In the genomic region with DNA sequence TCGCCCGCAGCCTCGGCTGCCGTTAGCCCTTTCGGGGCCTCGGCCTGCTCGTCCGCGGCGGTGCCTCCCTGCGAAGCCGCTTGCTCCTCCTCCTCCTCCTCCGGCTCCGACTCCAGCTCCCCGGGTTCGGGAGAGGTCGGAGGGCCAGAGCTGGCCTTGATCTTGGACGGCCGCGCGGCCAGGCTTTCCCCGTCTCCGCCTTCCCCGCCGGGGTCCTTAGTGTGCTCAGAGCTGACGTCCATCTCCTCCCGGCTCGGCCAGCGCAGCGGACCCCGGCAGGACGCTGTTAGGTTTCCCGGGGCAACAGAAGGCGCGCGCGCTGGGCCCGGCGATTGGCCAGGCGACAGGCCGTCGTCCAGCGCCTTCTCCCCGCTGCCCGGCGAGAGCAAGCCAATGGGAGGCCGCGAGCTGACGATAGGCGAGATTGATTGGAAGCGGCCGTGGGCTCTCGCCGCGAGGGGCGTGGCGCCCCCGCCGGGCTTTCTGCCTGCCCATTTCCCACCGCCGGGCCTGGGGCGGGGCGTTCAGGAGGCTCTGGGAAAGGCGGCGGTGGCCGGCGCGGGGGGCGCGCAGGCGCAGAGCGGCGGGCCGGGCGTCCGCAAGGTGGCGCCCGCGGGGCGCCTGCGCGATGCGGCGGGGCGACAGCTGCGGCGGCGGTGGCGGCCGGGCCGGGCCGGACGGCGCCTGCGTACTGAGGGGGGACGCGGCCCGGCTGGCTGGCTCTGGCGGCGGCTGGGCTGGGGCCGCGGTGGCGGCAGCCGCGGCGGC, we compare ENCODE assay signal across 1 cellular context.
A peak's percentile ranks its signal among the peaks of the same experiment; 100 is the strongest.
TF ChIP-seq lines count a peak whose summit lies in the region.

A gene with protein sequence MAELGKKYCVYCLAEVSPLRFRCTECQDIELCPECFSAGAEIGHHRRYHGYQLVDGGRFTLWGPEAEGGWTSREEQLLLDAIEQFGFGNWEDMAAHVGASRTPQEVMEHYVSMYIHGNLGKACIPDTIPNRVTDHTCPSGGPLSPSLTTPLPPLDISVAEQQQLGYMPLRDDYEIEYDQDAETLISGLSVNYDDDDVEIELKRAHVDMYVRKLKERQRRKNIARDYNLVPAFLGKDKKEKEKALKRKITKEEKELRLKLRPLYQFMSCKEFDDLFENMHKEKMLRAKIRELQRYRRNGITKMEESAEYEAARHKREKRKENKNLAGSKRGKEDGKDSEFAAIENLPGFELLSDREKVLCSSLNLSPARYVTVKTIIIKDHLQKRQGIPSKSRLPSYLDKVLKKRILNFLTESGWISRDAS (plus strand): TSS at position 676 of the 768 bp plus-strand sequence. CDS start 208 bp downstream, outside the sequence.

TF ChIP-seq in HepG2, 621 proteins besides CTCF, POLR2A, EP300 and RAD21 (continued from another document and continues in another):
- TF ChIP-seq SNAPC4 (CRISPR knock-in tag; IDR thresholded peaks at IDR 0.05) = no peak
- TF ChIP-seq, protein P1, sequence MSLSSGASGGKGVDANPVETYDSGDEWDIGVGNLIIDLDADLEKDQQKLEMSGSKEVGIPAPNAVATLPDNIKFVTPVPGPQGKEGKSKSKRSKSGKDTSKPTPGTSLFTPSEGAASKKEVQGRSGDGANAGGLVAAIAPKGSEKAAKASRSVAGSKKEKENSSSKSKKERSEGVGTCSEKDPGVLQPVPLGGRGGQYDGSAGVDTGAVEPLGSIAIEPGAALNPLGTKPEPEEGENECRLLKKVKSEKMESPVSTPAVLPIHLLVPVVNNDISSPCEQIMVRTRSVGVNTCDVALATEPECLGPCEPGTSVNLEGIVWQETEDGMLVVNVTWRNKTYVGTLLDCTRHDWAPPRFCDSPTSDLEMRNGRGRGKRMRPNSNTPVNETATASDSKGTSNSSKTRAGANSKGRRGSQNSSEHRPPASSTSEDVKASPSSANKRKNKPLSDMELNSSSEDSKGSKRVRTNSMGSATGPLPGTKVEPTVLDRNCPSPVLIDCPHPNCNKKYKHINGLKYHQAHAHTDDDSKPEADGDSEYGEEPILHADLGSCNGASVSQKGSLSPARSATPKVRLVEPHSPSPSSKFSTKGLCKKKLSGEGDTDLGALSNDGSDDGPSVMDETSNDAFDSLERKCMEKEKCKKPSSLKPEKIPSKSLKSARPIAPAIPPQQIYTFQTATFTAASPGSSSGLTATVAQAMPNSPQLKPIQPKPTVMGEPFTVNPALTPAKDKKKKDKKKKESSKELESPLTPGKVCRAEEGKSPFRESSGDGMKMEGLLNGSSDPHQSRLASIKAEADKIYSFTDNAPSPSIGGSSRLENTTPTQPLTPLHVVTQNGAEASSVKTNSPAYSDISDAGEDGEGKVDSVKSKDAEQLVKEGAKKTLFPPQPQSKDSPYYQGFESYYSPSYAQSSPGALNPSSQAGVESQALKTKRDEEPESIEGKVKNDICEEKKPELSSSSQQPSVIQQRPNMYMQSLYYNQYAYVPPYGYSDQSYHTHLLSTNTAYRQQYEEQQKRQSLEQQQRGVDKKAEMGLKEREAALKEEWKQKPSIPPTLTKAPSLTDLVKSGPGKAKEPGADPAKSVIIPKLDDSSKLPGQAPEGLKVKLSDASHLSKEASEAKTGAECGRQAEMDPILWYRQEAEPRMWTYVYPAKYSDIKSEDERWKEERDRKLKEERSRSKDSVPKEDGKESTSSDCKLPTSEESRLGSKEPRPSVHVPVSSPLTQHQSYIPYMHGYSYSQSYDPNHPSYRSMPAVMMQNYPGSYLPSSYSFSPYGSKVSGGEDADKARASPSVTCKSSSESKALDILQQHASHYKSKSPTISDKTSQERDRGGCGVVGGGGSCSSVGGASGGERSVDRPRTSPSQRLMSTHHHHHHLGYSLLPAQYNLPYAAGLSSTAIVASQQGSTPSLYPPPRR (CRISPR knock-in tag; IDR thresholded peaks at IDR 0.05; ENCODE audit: borderline replicate concordance) = no peak
- TF ChIP-seq DZIP1 (CRISPR knock-in tag; IDR thresholded peaks at IDR 0.05) = no peak
- no peak for TF ChIP-seq MEIS1 (CRISPR knock-in tag; IDR thresholded peaks at IDR 0.05; ENCODE audit: borderline replicate concordance)
- no peak for TF ChIP-seq ZNF652 (CRISPR knock-in tag; IDR thresholded peaks at IDR 0.05; ENCODE audit: borderline replicate concordance, low read depth)
- TF ChIP-seq, protein P2, sequence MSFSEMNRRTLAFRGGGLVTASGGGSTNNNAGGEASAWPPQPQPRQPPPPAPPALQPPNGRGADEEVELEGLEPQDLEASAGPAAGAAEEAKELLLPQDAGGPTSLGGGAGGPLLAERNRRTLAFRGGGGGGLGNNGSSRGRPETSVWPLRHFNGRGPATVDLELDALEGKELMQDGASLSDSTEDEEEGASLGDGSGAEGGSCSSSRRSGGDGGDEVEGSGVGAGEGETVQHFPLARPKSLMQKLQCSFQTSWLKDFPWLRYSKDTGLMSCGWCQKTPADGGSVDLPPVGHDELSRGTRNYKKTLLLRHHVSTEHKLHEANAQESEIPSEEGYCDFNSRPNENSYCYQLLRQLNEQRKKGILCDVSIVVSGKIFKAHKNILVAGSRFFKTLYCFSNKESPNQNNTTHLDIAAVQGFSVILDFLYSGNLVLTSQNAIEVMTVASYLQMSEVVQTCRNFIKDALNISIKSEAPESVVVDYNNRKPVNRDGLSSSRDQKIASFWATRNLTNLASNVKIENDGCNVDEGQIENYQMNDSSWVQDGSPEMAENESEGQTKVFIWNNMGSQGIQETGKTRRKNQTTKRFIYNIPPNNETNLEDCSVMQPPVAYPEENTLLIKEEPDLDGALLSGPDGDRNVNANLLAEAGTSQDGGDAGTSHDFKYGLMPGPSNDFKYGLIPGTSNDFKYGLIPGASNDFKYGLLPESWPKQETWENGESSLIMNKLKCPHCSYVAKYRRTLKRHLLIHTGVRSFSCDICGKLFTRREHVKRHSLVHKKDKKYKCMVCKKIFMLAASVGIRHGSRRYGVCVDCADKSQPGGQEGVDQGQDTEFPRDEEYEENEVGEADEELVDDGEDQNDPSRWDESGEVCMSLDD (CRISPR knock-in tag; IDR thresholded peaks at IDR 0.05; ENCODE audit: borderline replicate concordance) = no peak
- no peak for TF ChIP-seq TBP (CRISPR knock-in tag; IDR thresholded peaks at IDR 0.05)
- no peak for TF ChIP-seq ZNF644 (CRISPR knock-in tag; IDR thresholded peaks at IDR 0.05; ENCODE audit: low read depth)
- TF ChIP-seq NAIF1 (CRISPR knock-in tag; IDR thresholded peaks at IDR 0.05; ENCODE audit: borderline replicate concordance) = no peak
- TF ChIP-seq SOX13 (IDR thresholded peaks at IDR 0.05) = no peak
- TF ChIP-seq SOX13 (CRISPR knock-in tag; conservative IDR thresholded peaks at IDR 0.05 in 1 of 2, IDR thresholded peaks at IDR 0.05 in 1 of 2) = peak in 1 of 2 experiments; percentile 6; a peak in 1 of 4 replicates
- no peak for TF ChIP-seq ZNF296 (CRISPR knock-in tag; conservative IDR thresholded peaks at IDR 0.05)
- no peak for TF ChIP-seq NFIC (IDR thresholded peaks at IDR 0.05; ENCODE audit: low read length)
- TF ChIP-seq SAFB2 (CRISPR knock-in tag; IDR thresholded peaks at IDR 0.05; ENCODE audit: borderline replicate concordance, low read depth) = no peak
- TF ChIP-seq, protein P3, sequence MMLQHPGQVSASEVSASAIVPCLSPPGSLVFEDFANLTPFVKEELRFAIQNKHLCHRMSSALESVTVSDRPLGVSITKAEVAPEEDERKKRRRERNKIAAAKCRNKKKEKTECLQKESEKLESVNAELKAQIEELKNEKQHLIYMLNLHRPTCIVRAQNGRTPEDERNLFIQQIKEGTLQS (CRISPR knock-in tag; IDR thresholded peaks at IDR 0.05) = no peak
- TF ChIP-seq, protein P4, sequence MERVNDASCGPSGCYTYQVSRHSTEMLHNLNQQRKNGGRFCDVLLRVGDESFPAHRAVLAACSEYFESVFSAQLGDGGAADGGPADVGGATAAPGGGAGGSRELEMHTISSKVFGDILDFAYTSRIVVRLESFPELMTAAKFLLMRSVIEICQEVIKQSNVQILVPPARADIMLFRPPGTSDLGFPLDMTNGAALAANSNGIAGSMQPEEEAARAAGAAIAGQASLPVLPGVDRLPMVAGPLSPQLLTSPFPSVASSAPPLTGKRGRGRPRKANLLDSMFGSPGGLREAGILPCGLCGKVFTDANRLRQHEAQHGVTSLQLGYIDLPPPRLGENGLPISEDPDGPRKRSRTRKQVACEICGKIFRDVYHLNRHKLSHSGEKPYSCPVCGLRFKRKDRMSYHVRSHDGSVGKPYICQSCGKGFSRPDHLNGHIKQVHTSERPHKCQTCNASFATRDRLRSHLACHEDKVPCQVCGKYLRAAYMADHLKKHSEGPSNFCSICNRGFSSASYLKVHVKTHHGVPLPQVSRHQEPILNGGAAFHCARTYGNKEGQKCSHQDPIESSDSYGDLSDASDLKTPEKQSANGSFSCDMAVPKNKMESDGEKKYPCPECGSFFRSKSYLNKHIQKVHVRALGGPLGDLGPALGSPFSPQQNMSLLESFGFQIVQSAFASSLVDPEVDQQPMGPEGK (CRISPR knock-in tag; IDR thresholded peaks at IDR 0.05) = peak; percentile 18; the same call in 1 of the 2 replicates
- TF ChIP-seq HINFP (CRISPR knock-in tag; IDR thresholded peaks at IDR 0.05; ENCODE audit: low read depth) = no peak
- TF ChIP-seq SALL2 (CRISPR knock-in tag; IDR thresholded peaks at IDR 0.05) = peak; percentile 62; the same call in 1 of the 2 replicates
- no peak for TF ChIP-seq ATF1 (CRISPR knock-in tag; IDR thresholded peaks at IDR 0.05)
- TF ChIP-seq, protein P5, sequence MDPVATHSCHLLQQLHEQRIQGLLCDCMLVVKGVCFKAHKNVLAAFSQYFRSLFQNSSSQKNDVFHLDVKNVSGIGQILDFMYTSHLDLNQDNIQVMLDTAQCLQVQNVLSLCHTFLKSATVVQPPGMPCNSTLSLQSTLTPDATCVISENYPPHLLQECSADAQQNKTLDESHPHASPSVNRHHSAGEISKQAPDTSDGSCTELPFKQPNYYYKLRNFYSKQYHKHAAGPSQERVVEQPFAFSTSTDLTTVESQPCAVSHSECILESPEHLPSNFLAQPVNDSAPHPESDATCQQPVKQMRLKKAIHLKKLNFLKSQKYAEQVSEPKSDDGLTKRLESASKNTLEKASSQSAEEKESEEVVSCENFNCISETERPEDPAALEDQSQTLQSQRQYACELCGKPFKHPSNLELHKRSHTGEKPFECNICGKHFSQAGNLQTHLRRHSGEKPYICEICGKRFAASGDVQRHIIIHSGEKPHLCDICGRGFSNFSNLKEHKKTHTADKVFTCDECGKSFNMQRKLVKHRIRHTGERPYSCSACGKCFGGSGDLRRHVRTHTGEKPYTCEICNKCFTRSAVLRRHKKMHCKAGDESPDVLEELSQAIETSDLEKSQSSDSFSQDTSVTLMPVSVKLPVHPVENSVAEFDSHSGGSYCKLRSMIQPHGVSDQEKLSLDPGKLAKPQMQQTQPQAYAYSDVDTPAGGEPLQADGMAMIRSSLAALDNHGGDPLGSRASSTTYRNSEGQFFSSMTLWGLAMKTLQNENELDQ (CRISPR knock-in tag; IDR thresholded peaks at IDR 0.05; ENCODE audit: borderline replicate concordance) = no peak
- TF ChIP-seq ZNF34 (CRISPR knock-in tag; IDR thresholded peaks at IDR 0.05; ENCODE audit: borderline replicate concordance) = no peak
- TF ChIP-seq AGO1 (IDR thresholded peaks at IDR 0.05; ENCODE audit: low read depth, low read length, poor library complexity, severe bottlenecking) = no peak
- TF ChIP-seq ZNF224 (CRISPR knock-in tag; IDR thresholded peaks at IDR 0.05) = no peak
- TF ChIP-seq ZNF124 (CRISPR knock-in tag; IDR thresholded peaks at IDR 0.05) = no peak
- no peak for TF ChIP-seq ZNF598 (CRISPR knock-in tag; IDR thresholded peaks at IDR 0.05; ENCODE audit: borderline replicate concordance)
